ENCODE assay signal across 13 cellular contexts in the genomic region with DNA sequence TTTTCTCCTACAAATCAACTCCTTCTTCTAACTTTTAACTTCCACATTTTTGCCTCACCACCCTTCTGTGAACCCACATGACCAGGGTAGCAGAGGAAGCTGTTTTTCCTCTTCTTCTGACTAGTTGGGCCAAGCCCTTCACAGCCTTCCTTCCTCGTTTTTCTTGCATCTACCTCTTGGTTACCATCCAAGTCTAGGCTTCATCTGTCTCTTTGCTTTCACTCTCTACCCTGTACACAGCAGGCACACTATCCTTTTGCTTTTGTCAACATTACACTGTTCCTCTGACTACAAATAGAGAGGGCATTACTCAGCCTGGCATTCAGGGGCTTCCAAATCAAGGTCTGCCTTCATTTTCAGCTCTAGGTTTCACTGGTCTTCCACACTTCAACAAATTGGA. TPM values are rescaled to one million over a fixed set of nuclear protein-coding genes. Genes with fewer than 3 reads are reported as not detected.
A peak's percentile ranks its signal among the peaks of the same experiment; 100 is the strongest.
DNase-seq lines count a peak whose midpoint lies in the region; ATAC-seq and TF ChIP-seq lines count a peak whose summit lies in the region.
"Had no signal": no experiment of that assay in that cellular context is flagged by ENCODE, and none has a peak within 500 bp of the region (broad histone marks: within the 10 kb centered on the region; RNA-seq: fewer than 3 reads in every experiment).

No MANE protein-coding gene starts in this region.

- H3K4me1 Mint-ChIP-seq in CD4-positive, alpha-beta T cell (ENCODE audit: low read depth), result peaks cover 57% of the 10 kb centered on the region
- H3K4me1 Mint-ChIP-seq in activated naive CD8-positive, alpha-beta T cell treated with anti-CD3 and anti-CD28 coated beads, Interleukin-2, amount 10 ng/mL, durations not matched to agents 7 days and 5 days, result peaks cover 24% of the 10 kb centered on the region

- H3K4me1 ChIP-seq in MM.1S (ENCODE audit: low read length) (peaks cover 61% of the 10 kb centered on the region), mucosa of descending colon (ENCODE audit: low read depth) (no peaks in the 10 kb centered on the region)

- TF ChIP-seq CTCF in CD4-positive, alpha-beta T cell (IDR thresholded peaks at IDR 0.05), result no peak
- TF ChIP-seq CTCF in MM.1S (IDR thresholded peaks at IDR 0.05; ENCODE audit: low read length), result no peak
- TF ChIP-seq CTCF in mucosa of descending colon (IDR thresholded peaks at IDR 0.05), result no peak

- H3K4me3 Mint-ChIP-seq in CD4-positive, alpha-beta T cell, result no peak overlapping the region
- H3K4me3 Mint-ChIP-seq in activated naive CD8-positive, alpha-beta T cell treated with anti-CD3 and anti-CD28 coated beads, Interleukin-2, amount 10 ng/mL, durations not matched to agents 7 days and 5 days, result peak overlapping the region; percentile 9
- H3K4me3 Mint-ChIP-seq: endodermal cell, HFFc6 had no signal

- H3K27me3 Mint-ChIP-seq in CD4-positive, alpha-beta T cell, result no peaks in the 10 kb centered on the region
- no peaks in the 10 kb centered on the region for H3K27me3 Mint-ChIP-seq in activated naive CD8-positive, alpha-beta T cell treated with anti-CD3 and anti-CD28 coated beads, Interleukin-2, amount 10 ng/mL, durations not matched to agents 7 days and 5 days

- H3K27me3 ChIP-seq in CD4-positive, alpha-beta T cell (ENCODE audit: control insufficient read depth, insufficient read depth, low read length), result no peaks in the 10 kb centered on the region
- H3K27me3 ChIP-seq in MM.1S (replicated peaks; ENCODE audit: insufficient read depth, low read length), result no peaks in the 10 kb centered on the region
- H3K27me3 ChIP-seq: hepatocyte had no signal

- no peak overlapping the region for H2AFZ ChIP-seq in MM.1S (ENCODE audit: low read length)
- H2AFZ ChIP-seq: hepatocyte had no signal

- no peak overlapping the region for H3K27ac ChIP-seq in CD4-positive, alpha-beta T cell (ENCODE audit: low read depth, low read length)
- H3K27ac ChIP-seq in MM.1S (ENCODE audit: low read length), result peak overlapping the region; percentile 8; the same call in 1 of the 2 replicates
- H3K27ac ChIP-seq: hepatocyte had no signal

- no peaks in the 10 kb centered on the region for H4K20me1 ChIP-seq in MM.1S (ENCODE audit: insufficient read depth, low read length)

- no peak overlapping the region for H3K4me3 ChIP-seq in MM.1S (ENCODE audit: low read length)
- no peak overlapping the region for H3K4me3 ChIP-seq in mucosa of descending colon
- H3K4me3 ChIP-seq: hepatocyte, K562 had no signal

- peaks cover 4% of the 10 kb centered on the region for H3K79me2 ChIP-seq in MM.1S (ENCODE audit: low read length)
- H3K79me2 ChIP-seq: hepatocyte had no signal

- no peaks in the 10 kb centered on the region for H3K36me3 ChIP-seq in MM.1S (replicated peaks; ENCODE audit: insufficient read depth, low read length)
- H3K36me3 ChIP-seq in mucosa of descending colon (ENCODE audit: low read depth), result no peaks in the 10 kb centered on the region

- peaks cover 33% of the 10 kb centered on the region for H3F3A ChIP-seq in MM.1S (ENCODE audit: insufficient read depth, low read length)

- no peaks in the 10 kb centered on the region for H3K9me3 ChIP-seq in CD4-positive, alpha-beta T cell (ENCODE audit: control insufficient read depth, low read length)
- H3K9me3 ChIP-seq in MM.1S (replicated peaks; ENCODE audit: insufficient read depth, low read length) (no peaks in the 10 kb centered on the region), mucosa of descending colon (no peaks in the 10 kb centered on the region)

- H3K9ac ChIP-seq in MM.1S (ENCODE audit: low read length), result no peak overlapping the region

- peak overlapping the region; percentile 38 for H3K27ac Mint-ChIP-seq in CD4-positive, alpha-beta T cell
- H3K27ac Mint-ChIP-seq in activated naive CD8-positive, alpha-beta T cell treated with anti-CD3 and anti-CD28 coated beads, Interleukin-2, amount 10 ng/mL, durations not matched to agents 7 days and 5 days, result peak overlapping the region; percentile 57
- H3K27ac Mint-ChIP-seq: endodermal cell, HFFc6 had no signal

- CTCF ChIA-PET in CD4-positive, alpha-beta T cell (lab: Charles Lee), result no interaction called here

- POLR2A ChIA-PET in CD4-positive, alpha-beta T cell (lab: Charles Lee), result no interaction called here
- POLR2A ChIA-PET in activated naive CD8-positive, alpha-beta T cell treated with anti-CD3 and anti-CD28 coated beads, Interleukin-2, amount 10 ng/mL, durations not matched to agents 7 days and 5 days (lab: Charles Lee), result interaction anchor here (2.4 kb wide), 1 partner anchor 145 kb away, joined by 13 read pairs; the partner anchor contains the start of gene DIPK2A

- DNase-seq in CD4-positive, alpha-beta T cell, result no peak
- DNase-seq in MM.1S (no peak), mucosa of descending colon (no peak), NCI-H748 treated with DMSO at 0.1 percent for 48 hours (lab: John Stamatoyannopoulos, UW) (no peak)
- no peak for DNase-seq in activated naive CD8-positive, alpha-beta T cell treated with anti-CD3 and anti-CD28 coated beads, Interleukin-2, amount 10 ng/mL, durations not matched to agents 7 days and 5 days
- no peak for DNase-seq in stimulated activated CD4-positive, alpha-beta T cell treated with anti-CD3 and anti-CD28 coated beads, Interleukin-4, amount 100 ng/mL, for 24 hours
- DNase-seq: endodermal cell, HFFc6, NCI-H226 had no signal

- H3K36me3 Mint-ChIP-seq in CD4-positive, alpha-beta T cell (ENCODE audit: low read depth), result peaks cover 7% of the 10 kb centered on the region
- peaks cover 20% of the 10 kb centered on the region for H3K36me3 Mint-ChIP-seq in activated naive CD8-positive, alpha-beta T cell treated with anti-CD3 and anti-CD28 coated beads, Interleukin-2, amount 10 ng/mL, durations not matched to agents 7 days and 5 days

- intact Hi-C loops in CD4-positive, alpha-beta T cell (cut with DNase I, micrococcal nuclease), result no loop called here
- intact Hi-C loops in mucosa of descending colon (cut with DNase I, micrococcal nuclease), result no loop called here

- no peak overlapping the region; the same call in 1 of the 2 replicates for H3K4me2 ChIP-seq in MM.1S (ENCODE audit: low read depth, low read length)
- H3K4me2 ChIP-seq: hepatocyte had no signal

- peaks cover 4% of the 10 kb centered on the region for H3K9me3 Mint-ChIP-seq in CD4-positive, alpha-beta T cell
- H3K9me3 Mint-ChIP-seq in activated naive CD8-positive, alpha-beta T cell treated with anti-CD3 and anti-CD28 coated beads, Interleukin-2, amount 10 ng/mL, durations not matched to agents 7 days and 5 days, result peaks cover 11% of the 10 kb centered on the region
- H3K9me3 Mint-ChIP-seq: endodermal cell had no signal

- no peaks in the 10 kb centered on the region for H3K9me2 ChIP-seq in MM.1S (replicated peaks; ENCODE audit: insufficient read depth, low read length)

- ATAC-seq in CD4-positive, alpha-beta T cell (ENCODE audit: poor library complexity), result no peak
- no peak for ATAC-seq in activated naive CD8-positive, alpha-beta T cell treated with anti-CD3 and anti-CD28 coated beads, Interleukin-2, amount 10 ng/mL, durations not matched to agents 7 days and 5 days (ENCODE audit: low read depth)
- ATAC-seq in mucosa of descending colon (peak; percentile 37), GM18861 (IDR thresholded peaks at IDR 0.05; ENCODE audit: unreplicated experiment) (no peak), HG03432 (IDR thresholded peaks at IDR 0.05; ENCODE audit: unreplicated experiment) (no peak)
- ATAC-seq: K562 had no signal

RNA-seq across cellular contexts. Expression of gene SLC9A9, which starts 22.0 kb away (rescaled TPM):
- 10 to 100 TPM; 12.2 TPM for total RNA-seq in CD4-positive, alpha-beta T cell
- total RNA-seq in activated naive CD8-positive, alpha-beta T cell treated with anti-CD3 and anti-CD28 coated beads, Interleukin-2, amount 10 ng/mL, durations not matched to agents 7 days and 5 days, result 10 to 100 TPM in 1 of 2 experiments, 1 to 10 TPM in 1; 9.9 to 13.2 TPM
- total RNA-seq in mucosa of descending colon, result 10 to 100 TPM in 1 of 3 donors, 1 to 10 TPM in 2; 3.2 to 18.2 (median 6.8) TPM
